ENCODE assay signal across 37 cellular contexts in the genomic region with DNA sequence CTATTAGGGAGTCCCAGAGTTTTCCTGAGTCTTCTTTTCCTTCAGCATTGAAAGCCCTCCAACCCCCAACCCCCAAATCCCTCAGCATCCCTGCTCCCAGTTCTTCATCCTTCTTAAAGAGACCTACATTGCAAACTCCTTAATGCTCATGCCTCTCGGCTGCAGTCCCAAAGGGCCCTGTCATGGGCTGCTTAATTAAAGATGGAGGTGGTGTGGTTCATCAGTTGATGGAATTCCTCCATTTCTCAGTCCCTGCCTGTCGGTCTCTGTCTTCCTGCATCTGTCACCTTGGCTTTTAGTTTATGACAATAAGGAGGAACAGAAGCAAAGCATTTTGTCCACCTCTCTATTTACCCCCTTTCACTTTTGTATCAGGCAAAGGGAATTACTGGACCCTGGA. TPM values are rescaled to one million over a fixed set of nuclear protein-coding genes. Genes with fewer than 3 reads are reported as not detected.
"Had no signal": no experiment of that assay in that cellular context is flagged by ENCODE, and none has a peak within 500 bp of the region (broad histone marks: within the 10 kb centered on the region; RNA-seq: fewer than 3 reads in every experiment).

No MANE protein-coding gene starts in this region.

- H3K36me3 Mint-ChIP-seq: memory B cell; mesothelial cell of epicardium; naive B cell; natural killer cell treated with Interleukin-12 subunit alpha and Interleukin-12 subunit beta and Interleukin-15 and Interleukin-18, amount 100 ng/mL, for 72 hours; stimulated activated effector memory CD8-positive, alpha-beta T cell treated with anti-CD3 and anti-CD28 coated beads, Interleukin-12 subunit alpha, Interleukin-12 subunit beta, amount 100 ng/mL, for 72 hours had no signal

- DNase-seq: effector CD8-positive, alpha-beta T cell; erythroblast; esophagus squamous epithelium; foreskin melanocyte; glutamatergic neuron; heart right ventricle; hippocampal formation; mucosa of descending colon; naive B cell; nucleus accumbens; pancreas; retina; stimulated activated CD4-positive, alpha-beta T cell treated with anti-CD3 and anti-CD28 coated beads, Interleukin-12 subunit alpha, Interleukin-12 subunit beta, amount 100 ng/mL, for 4 hours; stimulated activated CD4-positive, alpha-beta T cell treated with anti-CD3 and anti-CD28 coated beads, Interleukin-1b, Interleukin-23, amount 100 ng/mL, for 48 hours; stimulated activated CD4-positive, alpha-beta T cell treated with anti-CD3 and anti-CD28 coated beads, Interleukin-4, amount 100 ng/mL, for 1 hour; stimulated activated naive CD4-positive, alpha-beta T cell treated with Interleukin-2 at 50 U/mL for 16 hours; stomach; thyroid gland; trophoblast cell had no signal

- H3K4me3 Mint-ChIP-seq: dendritic cell treated with granulocyte-macrophage colony-stimulating factor and Interleukin-4, amounts not matched to agents 40 ng/mL and 50 ng/mL, for 4 days; memory B cell; mesothelial cell of epicardium; natural killer cell treated with Interleukin-12 subunit alpha and Interleukin-12 subunit beta and Interleukin-15 and Interleukin-18, amount 100 ng/mL, for 72 hours; stimulated activated effector memory CD8-positive, alpha-beta T cell treated with anti-CD3 and anti-CD28 coated beads, Interleukin-12 subunit alpha, Interleukin-12 subunit beta, amount 100 ng/mL, for 72 hours had no signal

- ATAC-seq: heart right ventricle; mucosa of descending colon; pancreas; sciatic nerve; stimulated activated effector memory CD8-positive, alpha-beta T cell treated with anti-CD3 and anti-CD28 coated beads, Interleukin-12 subunit alpha, Interleukin-12 subunit beta, amount 100 ng/mL, for 72 hours had no signal

- H3K4me3 ChIP-seq: esophagus squamous epithelium, heart right ventricle, lung, mucosa of descending colon, pancreas, smooth muscle cell, stomach, thyroid gland, vagina had no signal

- H3K9me3 ChIP-seq: esophagus squamous epithelium, heart right ventricle, mucosa of descending colon, pancreas, stomach, thyroid gland, vagina had no signal

- H3K9me3 Mint-ChIP-seq: dendritic cell treated with granulocyte-macrophage colony-stimulating factor and Interleukin-4, amounts not matched to agents 40 ng/mL and 50 ng/mL, for 4 days; memory B cell; mesothelial cell of epicardium; naive B cell; natural killer cell treated with Interleukin-12 subunit alpha and Interleukin-12 subunit beta and Interleukin-15 and Interleukin-18, amount 100 ng/mL, for 72 hours; stimulated activated effector memory CD8-positive, alpha-beta T cell treated with anti-CD3 and anti-CD28 coated beads, Interleukin-12 subunit alpha, Interleukin-12 subunit beta, amount 100 ng/mL, for 72 hours had no signal

- H3K27ac ChIP-seq: esophagus squamous epithelium, heart right ventricle, pancreas, stomach, thyroid gland, vagina had no signal

- H3K4me2 ChIP-seq: smooth muscle cell had no signal

- H3K36me3 ChIP-seq: esophagus squamous epithelium, heart right ventricle, pancreas, stomach, thyroid gland, vagina had no signal

- H3K4me1 Mint-ChIP-seq: memory B cell; stimulated activated effector memory CD8-positive, alpha-beta T cell treated with anti-CD3 and anti-CD28 coated beads, Interleukin-12 subunit alpha, Interleukin-12 subunit beta, amount 100 ng/mL, for 72 hours had no signal

- H3K4me1 ChIP-seq: heart right ventricle, pancreas, stomach, thyroid gland, vagina had no signal

- FAIRE-seq: colon, islet of Langerhans, pancreas had no signal

- H3K27ac Mint-ChIP-seq: dendritic cell treated with granulocyte-macrophage colony-stimulating factor and Interleukin-4, amounts not matched to agents 40 ng/mL and 50 ng/mL, for 4 days; memory B cell; mesothelial cell of epicardium; natural killer cell treated with Interleukin-12 subunit alpha and Interleukin-12 subunit beta and Interleukin-15 and Interleukin-18, amount 100 ng/mL, for 72 hours; stimulated activated effector memory CD8-positive, alpha-beta T cell treated with anti-CD3 and anti-CD28 coated beads, Interleukin-12 subunit alpha, Interleukin-12 subunit beta, amount 100 ng/mL, for 72 hours had no signal

- H3K27me3 ChIP-seq: pancreas, thyroid gland, vagina had no signal

RNA-seq across cellular contexts. Expression of gene FOXI1, which starts 2.0 kb away (rescaled TPM):
- total RNA-seq: cerebellum, esophagus squamous epithelium, heart right ventricle, liver, lung, mesothelial cell of epicardium, posterior vena cava, pulmonary artery endothelial cell, sciatic nerve, smooth muscle cell, subcutaneous adipose tissue, temporal lobe, thyroid gland, ureter, vagina had no signal
- polyA plus RNA-seq: heart right ventricle, liver, smooth muscle cell, stomach had no signal
